In the genomic region with DNA sequence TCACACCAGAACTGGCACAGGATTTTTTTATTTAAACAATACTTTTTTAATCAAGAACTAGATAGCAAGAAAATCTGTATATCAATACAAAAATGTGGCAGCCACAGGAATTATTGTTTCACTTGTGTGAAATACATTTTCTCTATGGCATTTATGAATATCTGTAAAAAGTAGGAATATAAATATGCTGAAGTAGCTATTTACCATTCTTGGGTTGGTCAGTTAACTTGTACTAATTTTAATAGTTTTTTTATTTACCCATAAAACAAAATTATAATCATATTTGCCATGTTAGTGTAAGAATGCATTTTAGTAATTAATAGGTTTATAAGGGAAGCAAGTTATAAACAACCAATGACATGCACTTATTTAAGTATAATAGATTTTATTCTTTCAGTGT, we compare ENCODE assay signal across 8 cellular contexts.
"Had no signal": no experiment of that assay in that cellular context is flagged by ENCODE, and none has a peak within 500 bp of the region (broad histone marks: within the 10 kb centered on the region; RNA-seq: fewer than 3 reads in every experiment).

No MANE protein-coding gene starts in this region.

- FAIRE-seq: H1, H54 had no signal

- ATAC-seq: GM23338 had no signal

- H3K36me3 Mint-ChIP-seq: IgD-negative memory B cell had no signal

- H3K4me1 Mint-ChIP-seq: IgD-negative memory B cell had no signal

- DNase-seq: H9, HCEC 1CT, KG1 had no signal

- H3K27ac Mint-ChIP-seq: GM23338, H9, IgD-negative memory B cell had no signal

- H3K4me3 Mint-ChIP-seq: GM23338, H9, IgD-negative memory B cell had no signal

- H3K4me2 ChIP-seq: GM23338 had no signal

- H3K4me3 ChIP-seq: GM23338 had no signal

- H3K27ac ChIP-seq: HL-60 had no signal

- H2AFZ ChIP-seq: GM23338 had no signal

- H3K9me3 Mint-ChIP-seq: GM23338, IgD-negative memory B cell had no signal
